11 cellular contexts compared by ENCODE assay signal in genomic region chr14:96574633-96575191, GRCh38.
DNase-seq lines count a peak whose midpoint lies in the region; ATAC-seq and TF ChIP-seq lines count a peak whose summit lies in the region.
"Had no signal": no experiment of that assay in that cellular context is flagged by ENCODE, and none has a peak within 500 bp of the region (broad histone marks: within the 10 kb centered on the region; RNA-seq: fewer than 3 reads in every experiment).

No MANE protein-coding gene starts in this region.

- no peaks in the 10 kb centered on the region for H3K36me3 Mint-ChIP-seq in activated naive CD8-positive, alpha-beta T cell
- peaks cover 16% of the 10 kb centered on the region for H3K36me3 Mint-ChIP-seq in activated naive CD8-positive, alpha-beta T cell treated with anti-CD3 and anti-CD28 coated beads, Interleukin-2, amount 50 U/mL, for 24 hours (ENCODE audit: low read depth)
- peaks cover 24% of the 10 kb centered on the region for H3K36me3 Mint-ChIP-seq in stimulated activated memory B cell treated with anti-CD40 and anti-IgM and Interleukin-4, amounts not matched to agents 10 μg/mL and 1 μg/mL and 100 μg/mL, for 72 hours

- no peaks in the 10 kb centered on the region for H3F3A ChIP-seq in PC-3 (ENCODE audit: low read length, unreplicated experiment)

- H3K4me3 ChIP-seq in PC-3 (ENCODE audit: low read length) (no peak overlapping the region), fibroblast of the aortic adventitia (ENCODE audit: low read depth, low read length) (no peak overlapping the region)
- H3K4me3 ChIP-seq: Peyer's patch had no signal

- H3K9me2 ChIP-seq in PC-3 (replicated peaks; ENCODE audit: low read length) = no peaks in the 10 kb centered on the region

- no peak for ATAC-seq in activated naive CD8-positive, alpha-beta T cell treated with anti-CD3 and anti-CD28 coated beads, Interleukin-2, amount 50 U/mL, for 24 hours
- ATAC-seq in PC-3 = no peak; the same call in 1 of the 2 replicates
- ATAC-seq in HG03025 (IDR thresholded peaks at IDR 0.05; ENCODE audit: low FRiP score, unreplicated experiment) = no peak
- ATAC-seq in stimulated activated memory B cell treated with anti-CD40 and anti-IgM and Interleukin-4, amounts not matched to agents 10 μg/mL and 1 μg/mL and 100 μg/mL, for 72 hours = no peak

- peak overlapping the region; percentile 27; the same call in 1 of the 2 replicates for H3K27ac ChIP-seq in PC-3 (ENCODE audit: low read length)
- H3K27ac ChIP-seq: Peyer's patch had no signal

- peak overlapping the region; percentile 12 for H3K27ac Mint-ChIP-seq in activated naive CD8-positive, alpha-beta T cell
- no peak overlapping the region for H3K27ac Mint-ChIP-seq in activated naive CD8-positive, alpha-beta T cell treated with anti-CD3 and anti-CD28 coated beads, Interleukin-2, amount 50 U/mL, for 24 hours
- no peak overlapping the region for H3K27ac Mint-ChIP-seq in stimulated activated memory B cell treated with anti-CD40 and anti-IgM and Interleukin-4, amounts not matched to agents 10 μg/mL and 1 μg/mL and 100 μg/mL, for 72 hours
- H3K27ac Mint-ChIP-seq: activated CD4-positive, alpha-beta T cell treated with anti-CD3 and anti-CD28 coated beads, Interleukin-2, amount 10 ng/mL, durations not matched to agents 24 days and 14 days had no signal

- H3K79me2 ChIP-seq in PC-3 (ENCODE audit: low read length) = no peaks in the 10 kb centered on the region

- no peaks in the 10 kb centered on the region for H3K27me3 Mint-ChIP-seq in activated naive CD8-positive, alpha-beta T cell
- H3K27me3 Mint-ChIP-seq in activated naive CD8-positive, alpha-beta T cell treated with anti-CD3 and anti-CD28 coated beads, Interleukin-2, amount 50 U/mL, for 24 hours = no peaks in the 10 kb centered on the region
- H3K27me3 Mint-ChIP-seq in stimulated activated memory B cell treated with anti-CD40 and anti-IgM and Interleukin-4, amounts not matched to agents 10 μg/mL and 1 μg/mL and 100 μg/mL, for 72 hours = no peaks in the 10 kb centered on the region
- H3K27me3 Mint-ChIP-seq: activated CD4-positive, alpha-beta T cell treated with anti-CD3 and anti-CD28 coated beads, Interleukin-2, amount 10 ng/mL, durations not matched to agents 24 days and 14 days had no signal

- no peak overlapping the region for H3K9ac ChIP-seq in PC-3 (ENCODE audit: low read length)

- no peak overlapping the region for H3K4me3 Mint-ChIP-seq in activated naive CD8-positive, alpha-beta T cell
- no peak overlapping the region for H3K4me3 Mint-ChIP-seq in activated naive CD8-positive, alpha-beta T cell treated with anti-CD3 and anti-CD28 coated beads, Interleukin-2, amount 50 U/mL, for 24 hours
- H3K4me3 Mint-ChIP-seq in stimulated activated memory B cell treated with anti-CD40 and anti-IgM and Interleukin-4, amounts not matched to agents 10 μg/mL and 1 μg/mL and 100 μg/mL, for 72 hours = no peak overlapping the region
- H3K4me3 Mint-ChIP-seq: activated CD4-positive, alpha-beta T cell treated with anti-CD3 and anti-CD28 coated beads, Interleukin-2, amount 10 ng/mL, durations not matched to agents 24 days and 14 days had no signal

- TF ChIP-seq CTCF in PC-3 (conservative IDR thresholded peaks at IDR 0.05; ENCODE audit: low read depth, low read length) (no peak), fibroblast of the aortic adventitia (IDR thresholded peaks at IDR 0.05; ENCODE audit: insufficient read depth, low read length) (no peak)

- H3K4me2 ChIP-seq in PC-3 (ENCODE audit: low read length) = no peak overlapping the region

- H4K20me1 ChIP-seq in PC-3 (ENCODE audit: low read length) = no peaks in the 10 kb centered on the region

- H3K9me3 ChIP-seq in PC-3 (ENCODE audit: low read length) = no peaks in the 10 kb centered on the region
- H3K9me3 ChIP-seq: BE2C, Peyer's patch had no signal

- BruUV-seq in PC-3 (replicated peaks; lab: Mats Ljungman, UMichigan) = no TSS peak

- H3K4me1 ChIP-seq in PC-3 (ENCODE audit: insufficient read depth, low read length) = peaks cover 7% of the 10 kb centered on the region; the same call in 1 of the 2 replicates
- H3K4me1 ChIP-seq: BE2C, Peyer's patch had no signal

- DNase-seq in activated naive CD8-positive, alpha-beta T cell treated with anti-CD3 and anti-CD28 coated beads, Interleukin-2, amount 50 U/mL, for 24 hours = no peak
- peak; percentile 42 for DNase-seq in PC-3
- DNase-seq in fibroblast of the aortic adventitia (ENCODE audit: low read depth) = peak; percentile 92
- DNase-seq in ureter (ENCODE audit: low spot score) = peak; percentile 39
- no peak for DNase-seq in activated naive CD4-positive, alpha-beta T cell (lab: John Stamatoyannopoulos, UW)
- DNase-seq: activated CD4-positive, alpha-beta T cell treated with anti-CD3 and anti-CD28 coated beads, Interleukin-2, amount 10 ng/mL, durations not matched to agents 24 days and 14 days; BE2C; Peyer's patch had no signal

- peaks cover 18% of the 10 kb centered on the region for H3K4me1 Mint-ChIP-seq in activated naive CD8-positive, alpha-beta T cell (ENCODE audit: low read depth)
- peaks cover 16% of the 10 kb centered on the region for H3K4me1 Mint-ChIP-seq in activated naive CD8-positive, alpha-beta T cell treated with anti-CD3 and anti-CD28 coated beads, Interleukin-2, amount 50 U/mL, for 24 hours
- H3K4me1 Mint-ChIP-seq in stimulated activated memory B cell treated with anti-CD40 and anti-IgM and Interleukin-4, amounts not matched to agents 10 μg/mL and 1 μg/mL and 100 μg/mL, for 72 hours = peaks cover 26% of the 10 kb centered on the region

- CTCF ChIA-PET in PC-3 (lab: Charles Lee) = no interaction called here

- no peaks in the 10 kb centered on the region for H3K9me3 Mint-ChIP-seq in activated naive CD8-positive, alpha-beta T cell (ENCODE audit: low read depth)
- no peaks in the 10 kb centered on the region for H3K9me3 Mint-ChIP-seq in activated naive CD8-positive, alpha-beta T cell treated with anti-CD3 and anti-CD28 coated beads, Interleukin-2, amount 50 U/mL, for 24 hours
- no peaks in the 10 kb centered on the region for H3K9me3 Mint-ChIP-seq in stimulated activated memory B cell treated with anti-CD40 and anti-IgM and Interleukin-4, amounts not matched to agents 10 μg/mL and 1 μg/mL and 100 μg/mL, for 72 hours
- H3K9me3 Mint-ChIP-seq: activated CD4-positive, alpha-beta T cell treated with anti-CD3 and anti-CD28 coated beads, Interleukin-2, amount 10 ng/mL, durations not matched to agents 24 days and 14 days had no signal

- H2AFZ ChIP-seq in PC-3 (ENCODE audit: low read length) = no peak overlapping the region

- POLR2A ChIA-PET in PC-3 (lab: Charles Lee; ENCODE audit: unreplicated experiment) = no interaction called here

- 0 out of 2 replicates have a peak, but pooled peaks cover 3% of the 10 kb centered on the region for H3K36me3 ChIP-seq in PC-3 (ENCODE audit: low read depth, low read length)
- H3K36me3 ChIP-seq: BE2C had no signal

- intact Hi-C loops in PC-3 (cut with micrococcal nuclease) = no loop called here

- H3K27me3 ChIP-seq in PC-3 (ENCODE audit: low read length) = no peaks in the 10 kb centered on the region
- H3K27me3 ChIP-seq: BE2C, Peyer's patch had no signal

Comparison
In these comparisons a context has a peak if more than half of its experiments do, and no peak if none do; other contexts are left out.
1. DNase-seq: peak in PC-3 (single experiment), fibroblast of the aortic adventitia (single experiment) and ureter (single experiment); none in activated naive CD8-positive, alpha-beta T cell treated with anti-CD3 and anti-CD28 coated beads, Interleukin-2, amount 50 U/mL, for 24 hours (single experiment) and activated naive CD4-positive, alpha-beta T cell (0 of 4).